ENCODE assay signal across 1 cellular context in the genomic region with DNA sequence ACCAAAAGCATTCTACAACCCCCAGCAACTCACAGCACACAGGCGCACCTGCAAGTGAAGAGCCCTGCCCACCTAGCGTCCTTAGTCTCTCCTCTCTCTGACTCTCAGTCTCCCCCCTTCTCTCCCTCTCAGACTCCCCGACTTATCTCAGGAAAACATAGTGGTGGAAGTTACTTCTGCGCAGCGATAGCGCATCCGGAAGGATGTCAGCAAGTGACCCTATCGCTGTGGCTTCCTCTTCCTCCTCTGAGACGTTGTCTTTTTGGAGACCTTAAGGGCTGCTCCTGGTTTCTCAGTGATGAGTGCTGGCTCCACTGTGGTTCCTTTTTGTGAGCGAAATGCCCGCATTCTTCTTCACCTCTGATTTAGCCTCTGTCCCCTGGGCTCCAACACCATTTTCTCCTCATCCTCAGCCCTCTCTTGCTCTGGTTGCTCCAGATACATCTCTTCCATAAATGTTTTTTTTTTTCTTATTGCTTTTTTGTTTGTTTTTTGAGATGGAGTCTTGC.
TF ChIP-seq lines count a peak whose summit lies in the region.

No MANE protein-coding gene starts in this region.

TF ChIP-seq in K562, 482 proteins besides CTCF, POLR2A, EP300 and RAD21 (continued from another document and continues in another):
- no peak for TF ChIP-seq HNRNPUL1 (IDR thresholded peaks at IDR 0.05; ENCODE audit: low read length)
- TF ChIP-seq, protein P1, sequence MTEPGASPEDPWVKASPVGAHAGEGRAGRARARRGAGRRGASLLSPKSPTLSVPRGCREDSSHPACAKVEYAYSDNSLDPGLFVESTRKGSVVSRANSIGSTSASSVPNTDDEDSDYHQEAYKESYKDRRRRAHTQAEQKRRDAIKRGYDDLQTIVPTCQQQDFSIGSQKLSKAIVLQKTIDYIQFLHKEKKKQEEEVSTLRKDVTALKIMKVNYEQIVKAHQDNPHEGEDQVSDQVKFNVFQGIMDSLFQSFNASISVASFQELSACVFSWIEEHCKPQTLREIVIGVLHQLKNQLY (CRISPR knock-in tag; conservative IDR thresholded peaks at IDR 0.05) = no peak
- no peak for TF ChIP-seq XRCC5 (IDR thresholded peaks at IDR 0.05; ENCODE audit: low read depth, low read length)
- TF ChIP-seq, protein P2, sequence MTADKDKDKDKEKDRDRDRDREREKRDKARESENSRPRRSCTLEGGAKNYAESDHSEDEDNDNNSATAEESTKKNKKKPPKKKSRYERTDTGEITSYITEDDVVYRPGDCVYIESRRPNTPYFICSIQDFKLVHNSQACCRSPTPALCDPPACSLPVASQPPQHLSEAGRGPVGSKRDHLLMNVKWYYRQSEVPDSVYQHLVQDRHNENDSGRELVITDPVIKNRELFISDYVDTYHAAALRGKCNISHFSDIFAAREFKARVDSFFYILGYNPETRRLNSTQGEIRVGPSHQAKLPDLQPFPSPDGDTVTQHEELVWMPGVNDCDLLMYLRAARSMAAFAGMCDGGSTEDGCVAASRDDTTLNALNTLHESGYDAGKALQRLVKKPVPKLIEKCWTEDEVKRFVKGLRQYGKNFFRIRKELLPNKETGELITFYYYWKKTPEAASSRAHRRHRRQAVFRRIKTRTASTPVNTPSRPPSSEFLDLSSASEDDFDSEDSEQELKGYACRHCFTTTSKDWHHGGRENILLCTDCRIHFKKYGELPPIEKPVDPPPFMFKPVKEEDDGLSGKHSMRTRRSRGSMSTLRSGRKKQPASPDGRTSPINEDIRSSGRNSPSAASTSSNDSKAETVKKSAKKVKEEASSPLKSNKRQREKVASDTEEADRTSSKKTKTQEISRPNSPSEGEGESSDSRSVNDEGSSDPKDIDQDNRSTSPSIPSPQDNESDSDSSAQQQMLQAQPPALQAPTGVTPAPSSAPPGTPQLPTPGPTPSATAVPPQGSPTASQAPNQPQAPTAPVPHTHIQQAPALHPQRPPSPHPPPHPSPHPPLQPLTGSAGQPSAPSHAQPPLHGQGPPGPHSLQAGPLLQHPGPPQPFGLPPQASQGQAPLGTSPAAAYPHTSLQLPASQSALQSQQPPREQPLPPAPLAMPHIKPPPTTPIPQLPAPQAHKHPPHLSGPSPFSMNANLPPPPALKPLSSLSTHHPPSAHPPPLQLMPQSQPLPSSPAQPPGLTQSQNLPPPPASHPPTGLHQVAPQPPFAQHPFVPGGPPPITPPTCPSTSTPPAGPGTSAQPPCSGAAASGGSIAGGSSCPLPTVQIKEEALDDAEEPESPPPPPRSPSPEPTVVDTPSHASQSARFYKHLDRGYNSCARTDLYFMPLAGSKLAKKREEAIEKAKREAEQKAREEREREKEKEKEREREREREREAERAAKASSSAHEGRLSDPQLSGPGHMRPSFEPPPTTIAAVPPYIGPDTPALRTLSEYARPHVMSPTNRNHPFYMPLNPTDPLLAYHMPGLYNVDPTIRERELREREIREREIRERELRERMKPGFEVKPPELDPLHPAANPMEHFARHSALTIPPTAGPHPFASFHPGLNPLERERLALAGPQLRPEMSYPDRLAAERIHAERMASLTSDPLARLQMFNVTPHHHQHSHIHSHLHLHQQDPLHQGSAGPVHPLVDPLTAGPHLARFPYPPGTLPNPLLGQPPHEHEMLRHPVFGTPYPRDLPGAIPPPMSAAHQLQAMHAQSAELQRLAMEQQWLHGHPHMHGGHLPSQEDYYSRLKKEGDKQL (CRISPR knock-in tag; IDR thresholded peaks at IDR 0.05; ENCODE audit: borderline replicate concordance) = no peak
- no peak for TF ChIP-seq HMG20B (CRISPR knock-in tag; IDR thresholded peaks at IDR 0.05)
- no peak for TF ChIP-seq ZNF316 (IDR thresholded peaks at IDR 0.05)
- TF ChIP-seq NCOA1 (IDR thresholded peaks at IDR 0.05; ENCODE audit: low read depth) = peak; percentile 93
- TF ChIP-seq, protein P3, sequence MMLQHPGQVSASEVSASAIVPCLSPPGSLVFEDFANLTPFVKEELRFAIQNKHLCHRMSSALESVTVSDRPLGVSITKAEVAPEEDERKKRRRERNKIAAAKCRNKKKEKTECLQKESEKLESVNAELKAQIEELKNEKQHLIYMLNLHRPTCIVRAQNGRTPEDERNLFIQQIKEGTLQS (IDR thresholded peaks at IDR 0.05) = peak; percentile 39; the same call in 1 of the 2 replicates
- TF ChIP-seq, protein P3 (CRISPR knock-in tag; conservative IDR thresholded peaks at IDR 0.05) = no peak
- TF ChIP-seq, protein P4, sequence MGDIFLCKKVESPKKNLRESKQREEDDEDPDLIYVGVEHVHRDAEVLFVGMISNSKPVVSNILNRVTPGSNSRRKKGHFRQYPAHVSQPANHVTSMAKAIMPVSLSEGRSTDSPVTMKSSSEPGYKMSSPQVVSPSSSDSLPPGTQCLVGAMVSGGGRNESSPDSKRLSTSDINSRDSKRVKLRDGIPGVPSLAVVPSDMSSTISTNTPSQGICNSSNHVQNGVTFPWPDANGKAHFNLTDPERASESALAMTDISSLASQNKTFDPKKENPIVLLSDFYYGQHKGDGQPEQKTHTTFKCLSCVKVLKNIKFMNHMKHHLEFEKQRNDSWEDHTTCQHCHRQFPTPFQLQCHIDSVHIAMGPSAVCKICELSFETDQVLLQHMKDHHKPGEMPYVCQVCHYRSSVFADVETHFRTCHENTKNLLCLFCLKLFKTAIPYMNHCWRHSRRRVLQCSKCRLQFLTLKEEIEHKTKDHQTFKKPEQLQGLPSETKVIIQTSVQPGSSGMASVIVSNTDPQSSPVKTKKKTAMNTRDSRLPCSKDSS (IDR thresholded peaks at IDR 0.05; ENCODE audit: low read depth, partially characterized antibody) = no peak
- TF ChIP-seq, protein P5, sequence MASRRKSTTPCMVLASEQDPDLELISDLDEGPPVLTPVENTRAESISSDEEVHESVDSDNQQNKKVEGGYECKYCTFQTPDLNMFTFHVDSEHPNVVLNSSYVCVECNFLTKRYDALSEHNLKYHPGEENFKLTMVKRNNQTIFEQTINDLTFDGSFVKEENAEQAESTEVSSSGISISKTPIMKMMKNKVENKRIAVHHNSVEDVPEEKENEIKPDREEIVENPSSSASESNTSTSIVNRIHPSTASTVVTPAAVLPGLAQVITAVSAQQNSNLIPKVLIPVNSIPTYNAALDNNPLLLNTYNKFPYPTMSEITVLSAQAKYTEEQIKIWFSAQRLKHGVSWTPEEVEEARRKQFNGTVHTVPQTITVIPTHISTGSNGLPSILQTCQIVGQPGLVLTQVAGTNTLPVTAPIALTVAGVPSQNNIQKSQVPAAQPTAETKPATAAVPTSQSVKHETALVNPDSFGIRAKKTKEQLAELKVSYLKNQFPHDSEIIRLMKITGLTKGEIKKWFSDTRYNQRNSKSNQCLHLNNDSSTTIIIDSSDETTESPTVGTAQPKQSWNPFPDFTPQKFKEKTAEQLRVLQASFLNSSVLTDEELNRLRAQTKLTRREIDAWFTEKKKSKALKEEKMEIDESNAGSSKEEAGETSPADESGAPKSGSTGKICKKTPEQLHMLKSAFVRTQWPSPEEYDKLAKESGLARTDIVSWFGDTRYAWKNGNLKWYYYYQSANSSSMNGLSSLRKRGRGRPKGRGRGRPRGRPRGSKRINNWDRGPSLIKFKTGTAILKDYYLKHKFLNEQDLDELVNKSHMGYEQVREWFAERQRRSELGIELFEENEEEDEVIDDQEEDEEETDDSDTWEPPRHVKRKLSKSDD (conservative IDR thresholded peaks at IDR 0.05; ENCODE audit: low read length) = no peak
- TF ChIP-seq, protein P6, sequence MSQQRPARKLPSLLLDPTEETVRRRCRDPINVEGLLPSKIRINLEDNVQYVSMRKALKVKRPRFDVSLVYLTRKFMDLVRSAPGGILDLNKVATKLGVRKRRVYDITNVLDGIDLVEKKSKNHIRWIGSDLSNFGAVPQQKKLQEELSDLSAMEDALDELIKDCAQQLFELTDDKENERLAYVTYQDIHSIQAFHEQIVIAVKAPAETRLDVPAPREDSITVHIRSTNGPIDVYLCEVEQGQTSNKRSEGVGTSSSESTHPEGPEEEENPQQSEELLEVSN (IDR thresholded peaks at IDR 0.05; ENCODE audit: borderline replicate concordance in 1 of 2, extremely low read depth in 1 of 2, insufficient read depth in 1 of 2, insufficient read length in 1 of 2, low read depth in 1 of 2, low read length in 1 of 2, poor library complexity in 1 of 2, severe bottlenecking in 1 of 2) = no peak
- TF ChIP-seq FIP1L1 (IDR thresholded peaks at IDR 0.05; ENCODE audit: low read depth, low read length, poor library complexity, severe bottlenecking) = no peak
- 0 out of 2 replicates have a peak, but pooled peaks have one; percentile 34 for TF ChIP-seq POLR2G (IDR thresholded peaks at IDR 0.05; ENCODE audit: low read depth, low read length)
- TF ChIP-seq RFX5 (IDR thresholded peaks at IDR 0.05; ENCODE audit: low read depth, low read length) = no peak
- TF ChIP-seq ZBED1 (IDR thresholded peaks at IDR 0.05) = no peak
- TF ChIP-seq PHB2 (IDR thresholded peaks at IDR 0.05; ENCODE audit: low read depth) = peak; percentile 93
- no peak for TF ChIP-seq ZNF699 (CRISPR knock-in tag; IDR thresholded peaks at IDR 0.05; ENCODE audit: insufficient replicate concordance)
- peak; percentile 94 to 97 for TF ChIP-seq TBL1XR1 (IDR thresholded peaks at IDR 0.05; ENCODE audit: low read length in 2 of 2)
- peak; percentile 74 to 85 for TF ChIP-seq MAZ (CRISPR knock-in tag; conservative IDR thresholded peaks at IDR 0.05 in 1 of 2, IDR thresholded peaks at IDR 0.05 in 1 of 2)
- peak; percentile 99 for TF ChIP-seq SMARCA4 (IDR thresholded peaks at IDR 0.05)
- TF ChIP-seq, protein P7, sequence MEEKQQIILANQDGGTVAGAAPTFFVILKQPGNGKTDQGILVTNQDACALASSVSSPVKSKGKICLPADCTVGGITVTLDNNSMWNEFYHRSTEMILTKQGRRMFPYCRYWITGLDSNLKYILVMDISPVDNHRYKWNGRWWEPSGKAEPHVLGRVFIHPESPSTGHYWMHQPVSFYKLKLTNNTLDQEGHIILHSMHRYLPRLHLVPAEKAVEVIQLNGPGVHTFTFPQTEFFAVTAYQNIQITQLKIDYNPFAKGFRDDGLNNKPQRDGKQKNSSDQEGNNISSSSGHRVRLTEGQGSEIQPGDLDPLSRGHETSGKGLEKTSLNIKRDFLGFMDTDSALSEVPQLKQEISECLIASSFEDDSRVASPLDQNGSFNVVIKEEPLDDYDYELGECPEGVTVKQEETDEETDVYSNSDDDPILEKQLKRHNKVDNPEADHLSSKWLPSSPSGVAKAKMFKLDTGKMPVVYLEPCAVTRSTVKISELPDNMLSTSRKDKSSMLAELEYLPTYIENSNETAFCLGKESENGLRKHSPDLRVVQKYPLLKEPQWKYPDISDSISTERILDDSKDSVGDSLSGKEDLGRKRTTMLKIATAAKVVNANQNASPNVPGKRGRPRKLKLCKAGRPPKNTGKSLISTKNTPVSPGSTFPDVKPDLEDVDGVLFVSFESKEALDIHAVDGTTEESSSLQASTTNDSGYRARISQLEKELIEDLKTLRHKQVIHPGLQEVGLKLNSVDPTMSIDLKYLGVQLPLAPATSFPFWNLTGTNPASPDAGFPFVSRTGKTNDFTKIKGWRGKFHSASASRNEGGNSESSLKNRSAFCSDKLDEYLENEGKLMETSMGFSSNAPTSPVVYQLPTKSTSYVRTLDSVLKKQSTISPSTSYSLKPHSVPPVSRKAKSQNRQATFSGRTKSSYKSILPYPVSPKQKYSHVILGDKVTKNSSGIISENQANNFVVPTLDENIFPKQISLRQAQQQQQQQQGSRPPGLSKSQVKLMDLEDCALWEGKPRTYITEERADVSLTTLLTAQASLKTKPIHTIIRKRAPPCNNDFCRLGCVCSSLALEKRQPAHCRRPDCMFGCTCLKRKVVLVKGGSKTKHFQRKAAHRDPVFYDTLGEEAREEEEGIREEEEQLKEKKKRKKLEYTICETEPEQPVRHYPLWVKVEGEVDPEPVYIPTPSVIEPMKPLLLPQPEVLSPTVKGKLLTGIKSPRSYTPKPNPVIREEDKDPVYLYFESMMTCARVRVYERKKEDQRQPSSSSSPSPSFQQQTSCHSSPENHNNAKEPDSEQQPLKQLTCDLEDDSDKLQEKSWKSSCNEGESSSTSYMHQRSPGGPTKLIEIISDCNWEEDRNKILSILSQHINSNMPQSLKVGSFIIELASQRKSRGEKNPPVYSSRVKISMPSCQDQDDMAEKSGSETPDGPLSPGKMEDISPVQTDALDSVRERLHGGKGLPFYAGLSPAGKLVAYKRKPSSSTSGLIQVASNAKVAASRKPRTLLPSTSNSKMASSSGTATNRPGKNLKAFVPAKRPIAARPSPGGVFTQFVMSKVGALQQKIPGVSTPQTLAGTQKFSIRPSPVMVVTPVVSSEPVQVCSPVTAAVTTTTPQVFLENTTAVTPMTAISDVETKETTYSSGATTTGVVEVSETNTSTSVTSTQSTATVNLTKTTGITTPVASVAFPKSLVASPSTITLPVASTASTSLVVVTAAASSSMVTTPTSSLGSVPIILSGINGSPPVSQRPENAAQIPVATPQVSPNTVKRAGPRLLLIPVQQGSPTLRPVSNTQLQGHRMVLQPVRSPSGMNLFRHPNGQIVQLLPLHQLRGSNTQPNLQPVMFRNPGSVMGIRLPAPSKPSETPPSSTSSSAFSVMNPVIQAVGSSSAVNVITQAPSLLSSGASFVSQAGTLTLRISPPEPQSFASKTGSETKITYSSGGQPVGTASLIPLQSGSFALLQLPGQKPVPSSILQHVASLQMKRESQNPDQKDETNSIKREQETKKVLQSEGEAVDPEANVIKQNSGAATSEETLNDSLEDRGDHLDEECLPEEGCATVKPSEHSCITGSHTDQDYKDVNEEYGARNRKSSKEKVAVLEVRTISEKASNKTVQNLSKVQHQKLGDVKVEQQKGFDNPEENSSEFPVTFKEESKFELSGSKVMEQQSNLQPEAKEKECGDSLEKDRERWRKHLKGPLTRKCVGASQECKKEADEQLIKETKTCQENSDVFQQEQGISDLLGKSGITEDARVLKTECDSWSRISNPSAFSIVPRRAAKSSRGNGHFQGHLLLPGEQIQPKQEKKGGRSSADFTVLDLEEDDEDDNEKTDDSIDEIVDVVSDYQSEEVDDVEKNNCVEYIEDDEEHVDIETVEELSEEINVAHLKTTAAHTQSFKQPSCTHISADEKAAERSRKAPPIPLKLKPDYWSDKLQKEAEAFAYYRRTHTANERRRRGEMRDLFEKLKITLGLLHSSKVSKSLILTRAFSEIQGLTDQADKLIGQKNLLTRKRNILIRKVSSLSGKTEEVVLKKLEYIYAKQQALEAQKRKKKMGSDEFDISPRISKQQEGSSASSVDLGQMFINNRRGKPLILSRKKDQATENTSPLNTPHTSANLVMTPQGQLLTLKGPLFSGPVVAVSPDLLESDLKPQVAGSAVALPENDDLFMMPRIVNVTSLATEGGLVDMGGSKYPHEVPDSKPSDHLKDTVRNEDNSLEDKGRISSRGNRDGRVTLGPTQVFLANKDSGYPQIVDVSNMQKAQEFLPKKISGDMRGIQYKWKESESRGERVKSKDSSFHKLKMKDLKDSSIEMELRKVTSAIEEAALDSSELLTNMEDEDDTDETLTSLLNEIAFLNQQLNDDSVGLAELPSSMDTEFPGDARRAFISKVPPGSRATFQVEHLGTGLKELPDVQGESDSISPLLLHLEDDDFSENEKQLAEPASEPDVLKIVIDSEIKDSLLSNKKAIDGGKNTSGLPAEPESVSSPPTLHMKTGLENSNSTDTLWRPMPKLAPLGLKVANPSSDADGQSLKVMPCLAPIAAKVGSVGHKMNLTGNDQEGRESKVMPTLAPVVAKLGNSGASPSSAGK (IDR thresholded peaks at IDR 0.05) = no peak; the same call in 1 of the 2 replicates
- peak; percentile 94 for TF ChIP-seq ZNF766 (CRISPR knock-in tag; conservative IDR thresholded peaks at IDR 0.05)
- TF ChIP-seq, protein P8, sequence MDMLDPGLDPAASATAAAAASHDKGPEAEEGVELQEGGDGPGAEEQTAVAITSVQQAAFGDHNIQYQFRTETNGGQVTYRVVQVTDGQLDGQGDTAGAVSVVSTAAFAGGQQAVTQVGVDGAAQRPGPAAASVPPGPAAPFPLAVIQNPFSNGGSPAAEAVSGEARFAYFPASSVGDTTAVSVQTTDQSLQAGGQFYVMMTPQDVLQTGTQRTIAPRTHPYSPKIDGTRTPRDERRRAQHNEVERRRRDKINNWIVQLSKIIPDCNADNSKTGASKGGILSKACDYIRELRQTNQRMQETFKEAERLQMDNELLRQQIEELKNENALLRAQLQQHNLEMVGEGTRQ (CRISPR knock-in tag; IDR thresholded peaks at IDR 0.05) = no peak
- TF ChIP-seq SRSF7 (optimal IDR thresholded peaks at IDR 0.05; ENCODE audit: low read depth, low read length) = no peak
- TF ChIP-seq ZNF717 (CRISPR knock-in tag; IDR thresholded peaks at IDR 0.05) = no peak
- TF ChIP-seq ZNF133 (CRISPR knock-in tag; IDR thresholded peaks at IDR 0.05) = no peak
